11 cellular contexts compared by ENCODE assay signal in genomic region chr5:151270599-151270998, GRCh38. TPM values are rescaled to one million over a fixed set of nuclear protein-coding genes. Genes with fewer than 3 reads are reported as not detected.
A peak's percentile ranks its signal among the peaks of the same experiment; 100 is the strongest.
DNase-seq lines count a peak whose midpoint lies in the region; ATAC-seq, FAIRE-seq and TF ChIP-seq lines count a peak whose summit lies in the region.
"Had no signal": no experiment of that assay in that cellular context is flagged by ENCODE, and none has a peak within 500 bp of the region (broad histone marks: within the 10 kb centered on the region; RNA-seq: fewer than 3 reads in every experiment).

No MANE protein-coding gene starts in this region.

- H3K27ac ChIP-seq in HepG2 (ENCODE audit: extremely low read length, insufficient read depth, low read length), result no peak overlapping the region
- H3K27ac ChIP-seq: ovary had no signal

- in situ Hi-C loops in HepG2 (cut with HindIII; ENCODE audit: extremely low pct_ligation_motif_present, low pct_unique_long_range_greater_than_20kb), result no loop called here

- H3K4me3 Mint-ChIP-seq in Calu3 (ENCODE audit: low read depth, unreplicated experiment), result no peak overlapping the region

- no TSS peak for BruUV-seq in HepG2 (replicated peaks; lab: Mats Ljungman, UMichigan)
- BruUV-seq in Calu3 (replicated peaks; lab: Mats Ljungman, UMichigan), result no TSS peak

- H3K4me3 ChIP-seq in fibroblast of villous mesenchyme (ENCODE audit: low read depth, low read length) (no peak overlapping the region), HepG2 (replicated peaks in 1 of 3; ENCODE audit: insufficient read depth in 1 of 3, low read depth in 2 of 3, low read length in 3 of 3) (no peak overlapping the region)
- H3K4me3 ChIP-seq: ovary had no signal

- 66% methylated on average over 1 of the region's 1 CpG for WGBS in HepG2 (ENCODE audit: low lambda C conversion rate)

- H3K36me3 ChIP-seq in HepG2 (replicated peaks in 1 of 2; ENCODE audit: control insufficient read depth in 1 of 2, insufficient read depth in 2 of 2, low read length in 2 of 2), result peaks cover 9 to 24% of the 10 kb centered on the region in 2 experiments; a peak in 4 of 5 replicates
- H3K36me3 ChIP-seq: ovary had no signal

- no peak for FAIRE-seq in HepG2 (lab: Jason Lieb, UNC)

- POLR2A ChIA-PET in HepG2 (lab: Yijun Ruan, JAX), result interaction anchor here (1.2 kb wide), 1 partner anchor 18 kb away, joined by 6 read pairs; the partner anchor contains the start of gene GM2A

- TF ChIP-seq CTCF in fibroblast of villous mesenchyme (IDR thresholded peaks at IDR 0.05; ENCODE audit: insufficient read depth, low read depth, low read length), result no peak
- no peak for TF ChIP-seq CTCF in HepG2 (CRISPR knock-in tag; IDR thresholded peaks at IDR 0.05)
- no peak for TF ChIP-seq CTCF in Calu3 (IDR thresholded peaks at IDR 0.05; ENCODE audit: unreplicated experiment)

- no peaks in the 10 kb centered on the region for H3K9me3 ChIP-seq in HepG2 (ENCODE audit: low read length)
- H3K9me3 ChIP-seq: ovary had no signal

- no peak overlapping the region for H2AFZ ChIP-seq in HepG2 (ENCODE audit: low read length)

- no peak overlapping the region for H3K9ac ChIP-seq in HepG2 (ENCODE audit: insufficient read depth, low read depth, low read length)

- no peaks in the 10 kb centered on the region for H3K4me1 ChIP-seq in HepG2 (ENCODE audit: insufficient read depth, low read length)

- ATAC-seq in GM18499 (IDR thresholded peaks at IDR 0.05; ENCODE audit: insufficient read depth, unreplicated experiment) (peak; percentile 93), GM21360 (IDR thresholded peaks at IDR 0.05; ENCODE audit: unreplicated experiment) (peak; percentile 89), HG03159 (IDR thresholded peaks at IDR 0.05; ENCODE audit: unreplicated experiment) (peak; percentile 86), HepG2 (no peak)

- no peak for TF ChIP-seq POLR2A in HepG2 (IDR thresholded peaks at IDR 0.05; ENCODE audit: insufficient read depth in 1 of 2, low read depth in 2 of 2, low read length in 2 of 2)

- H3K4me1 Mint-ChIP-seq in Calu3 (ENCODE audit: low read depth, unreplicated experiment), result no peaks in the 10 kb centered on the region

- H3K27me3 Mint-ChIP-seq in Calu3 (ENCODE audit: unreplicated experiment), result no peaks in the 10 kb centered on the region

- no peaks in the 10 kb centered on the region for H3K36me3 Mint-ChIP-seq in Calu3 (ENCODE audit: insufficient read depth, unreplicated experiment)

- no peak for TF ChIP-seq RAD21 in HepG2 (CRISPR knock-in tag; IDR thresholded peaks at IDR 0.05)

- TF ChIP-seq EP300 in HepG2 (IDR thresholded peaks at IDR 0.05; ENCODE audit: low read depth in 2 of 2, low read length in 2 of 2) (no peak), HepG2 (CRISPR knock-in tag; IDR thresholded peaks at IDR 0.05; ENCODE audit: borderline replicate concordance) (no peak)

- no peaks in the 10 kb centered on the region for H3K27me3 ChIP-seq in HepG2 (ENCODE audit: control insufficient read depth in 1 of 2, insufficient read depth in 2 of 2, low read length in 2 of 2)
- H3K27me3 ChIP-seq: ovary had no signal

- no peak overlapping the region for H3K4me2 ChIP-seq in HepG2 (ENCODE audit: low read depth, low read length)

- CTCF ChIA-PET in HepG2 (lab: Yijun Ruan, JAX; ENCODE audit: low intra/inter-chr PET ratio, low total read pairs) (no interaction called here), Calu3 (lab: Charles Lee) (no interaction called here)

- DNase-seq in fibroblast of villous mesenchyme (ENCODE audit: low read depth) (peak; percentile 61), HepG2 (ENCODE audit: low spot score) (no peak), Calu3 (no peak), NCI-H1694 treated with DMSO at 0.1 percent for 48 hours (lab: John Stamatoyannopoulos, UW) (no peak), NCI-H774 (lab: John Stamatoyannopoulos, UW) (no peak)
- DNase-seq: activated CD4-positive, alpha-beta T cell treated with anti-CD3 and anti-CD28 coated beads for 1 hour; NCI-H187 treated with DMSO at 0.1 percent for 48 hours; ovary had no signal

- H3K27ac Mint-ChIP-seq in Calu3 (ENCODE audit: unreplicated experiment), result no peak overlapping the region

- H3K9me3 Mint-ChIP-seq in Calu3 (ENCODE audit: low read depth, unreplicated experiment), result no peaks in the 10 kb centered on the region

- intact Hi-C loops in HepG2 (cut with micrococcal nuclease; ENCODE audit: unreplicated experiment), result no loop called here
- intact Hi-C loops in Calu3 (cut with micrococcal nuclease; ENCODE audit: unreplicated experiment), result no loop called here

- H4K20me1 ChIP-seq in HepG2 (ENCODE audit: insufficient read depth, low read length), result no peaks in the 10 kb centered on the region

- no peaks in the 10 kb centered on the region for H3K79me2 ChIP-seq in HepG2 (ENCODE audit: insufficient read depth, low read length)

RNA-seq across cellular contexts. Expression of gene GM2A, which starts 17.6 kb away (rescaled TPM):
- total RNA-seq in fibroblast of villous mesenchyme (18.7 and 28.1 TPM in 2 replicates), HepG2 (2016; rRNA removed; fragmentation: Illumina TruSeq; extraction: Trizol) (16.6 and 29.6 TPM in 2 replicates), Calu3 (2022) (21.1 and 22.4 TPM in 2 replicates)
- total RNA-seq in HepG2 (2016; cell fraction: cytosol; rRNA removed; fragmentation: Illumina TruSeq; extraction: Trizol; ENCODE audit: low read depth), result 4.1 and 4.6 TPM in 2 replicates
- 17.1 and 30.7 TPM in 2 replicates for total RNA-seq in HepG2 (2016; cell fraction: insoluble cytoplasmic fraction; rRNA removed; fragmentation: Illumina TruSeq; extraction: Trizol)
- 11.9 and 12.6 TPM in 2 replicates for total RNA-seq in HepG2 (2016; cell fraction: membrane; rRNA removed; fragmentation: Illumina TruSeq; extraction: Trizol)
- 27.5 and 33.6 TPM in 2 replicates for total RNA-seq in HepG2 (2016; cell fraction: nucleus; rRNA removed; fragmentation: Illumina TruSeq; extraction: Trizol)
- polyA plus RNA-seq in HepG2 (2011; rRNA removed), result 12.9 and 14.6 TPM in 2 replicates
- polyA plus RNA-seq in HepG2 (2011; cell fraction: cytosol; rRNA removed), result 11.3 TPM in 2 replicates
- 3.9 and 5.2 TPM in 2 replicates for polyA plus RNA-seq in HepG2 (2011; cell fraction: nucleus; rRNA removed)
- polyA plus RNA-seq in HepG2 (2012), result 8.5 and 11.0 TPM in 2 replicates
- 3.8 TPM in 2 replicates for polyA plus RNA-seq in HepG2 (2016; cell fraction: cytosol; fragmentation: Illumina TruSeq; extraction: Trizol; ENCODE audit: low read depth)
- polyA plus RNA-seq in HepG2 (2016; cell fraction: insoluble cytoplasmic fraction; fragmentation: Illumina TruSeq; extraction: Trizol; ENCODE audit: low read depth), result 21.4 and 21.7 TPM in 2 replicates
- 9.6 and 10.8 TPM in 2 replicates for polyA plus RNA-seq in HepG2 (2016; cell fraction: membrane; fragmentation: Illumina TruSeq; extraction: Trizol; ENCODE audit: low read depth)
- 42.8 and 48.3 TPM in 2 replicates for polyA plus RNA-seq in HepG2 (2016; cell fraction: nucleus; fragmentation: Illumina TruSeq; extraction: Trizol; ENCODE audit: insufficient read depth, low read depth)
- polyA minus RNA-seq in HepG2 (2011; rRNA and poly(A)+ RNA removed; ENCODE audit: low replicate concordance), result 9.2 and 31.1 TPM in 2 replicates
- 12.1 and 12.7 TPM in 2 replicates for polyA minus RNA-seq in HepG2 (2011; cell fraction: cytosol; rRNA and poly(A)+ RNA removed)
- polyA minus RNA-seq in HepG2 (2011; cell fraction: nucleus; rRNA and poly(A)+ RNA removed), result 6.6 and 10.6 TPM in 2 replicates

RNA-seq across cellular contexts. Expression of gene SLC36A3, which starts 33.0 kb away (rescaled TPM):
- total RNA-seq in fibroblast of villous mesenchyme (not detected in 2 replicates), HepG2 (2016; rRNA removed; fragmentation: Illumina TruSeq; extraction: Trizol) (not detected in 2 replicates), Calu3 (2022) (not detected in 2 replicates)
- not detected in 2 replicates for total RNA-seq in HepG2 (2016; cell fraction: cytosol; rRNA removed; fragmentation: Illumina TruSeq; extraction: Trizol; ENCODE audit: low read depth)
- not detected in 2 replicates for total RNA-seq in HepG2 (2016; cell fraction: insoluble cytoplasmic fraction; rRNA removed; fragmentation: Illumina TruSeq; extraction: Trizol)
- not detected in 2 replicates for total RNA-seq in HepG2 (2016; cell fraction: membrane; rRNA removed; fragmentation: Illumina TruSeq; extraction: Trizol)
- total RNA-seq in HepG2 (2016; cell fraction: nucleus; rRNA removed; fragmentation: Illumina TruSeq; extraction: Trizol), result not detected in 2 replicates
- not detected in 2 replicates for polyA plus RNA-seq in HepG2 (2011; rRNA removed)
- not detected in 2 replicates for polyA plus RNA-seq in HepG2 (2011; cell fraction: cytosol; rRNA removed)
- polyA plus RNA-seq in HepG2 (2011; cell fraction: nucleus; rRNA removed), result not detected in 2 replicates
- not detected in 2 replicates for polyA plus RNA-seq in HepG2 (2012)
- not detected in 2 replicates for polyA plus RNA-seq in HepG2 (2016; cell fraction: cytosol; fragmentation: Illumina TruSeq; extraction: Trizol; ENCODE audit: low read depth)
- not detected in 2 replicates for polyA plus RNA-seq in HepG2 (2016; cell fraction: insoluble cytoplasmic fraction; fragmentation: Illumina TruSeq; extraction: Trizol; ENCODE audit: low read depth)
- polyA plus RNA-seq in HepG2 (2016; cell fraction: membrane; fragmentation: Illumina TruSeq; extraction: Trizol; ENCODE audit: low read depth), result not detected in 2 replicates
- polyA plus RNA-seq in HepG2 (2016; cell fraction: nucleus; fragmentation: Illumina TruSeq; extraction: Trizol; ENCODE audit: insufficient read depth, low read depth), result not detected in 2 replicates
- not detected in 2 replicates for polyA minus RNA-seq in HepG2 (2011; rRNA and poly(A)+ RNA removed; ENCODE audit: low replicate concordance)
- not detected in 2 replicates for polyA minus RNA-seq in HepG2 (2011; cell fraction: cytosol; rRNA and poly(A)+ RNA removed)
- polyA minus RNA-seq in HepG2 (2011; cell fraction: nucleus; rRNA and poly(A)+ RNA removed), result not detected in 2 replicates
- total RNA-seq: ovary had no signal
- polyA plus RNA-seq: ovary had no signal

RNA-seq across cellular contexts. Expression of gene CCDC69, which starts 46.7 kb away (rescaled TPM):
- total RNA-seq in fibroblast of villous mesenchyme, result 3.0 and 3.2 TPM in 2 replicates
- total RNA-seq in HepG2 (2016; rRNA removed; fragmentation: Illumina TruSeq; extraction: Trizol), result 45.2 and 46.3 TPM in 2 replicates
- total RNA-seq in HepG2 (2016; cell fraction: cytosol; rRNA removed; fragmentation: Illumina TruSeq; extraction: Trizol; ENCODE audit: low read depth), result 55.5 and 59.1 TPM in 2 replicates
- 40.1 and 44.9 TPM in 2 replicates for total RNA-seq in HepG2 (2016; cell fraction: insoluble cytoplasmic fraction; rRNA removed; fragmentation: Illumina TruSeq; extraction: Trizol)
- total RNA-seq in HepG2 (2016; cell fraction: membrane; rRNA removed; fragmentation: Illumina TruSeq; extraction: Trizol), result 122 and 135 TPM in 2 replicates
- 20.8 and 25.7 TPM in 2 replicates for total RNA-seq in HepG2 (2016; cell fraction: nucleus; rRNA removed; fragmentation: Illumina TruSeq; extraction: Trizol)
- polyA plus RNA-seq in HepG2 (2011; rRNA removed), result 12.2 and 14.4 TPM in 2 replicates
- polyA plus RNA-seq in HepG2 (2011; cell fraction: cytosol; rRNA removed), result 10.9 and 17.9 TPM in 2 replicates
- polyA plus RNA-seq in HepG2 (2011; cell fraction: nucleus; rRNA removed), result 5.2 and 8.5 TPM in 2 replicates
- polyA plus RNA-seq in HepG2 (2012), result 11.3 and 12.9 TPM in 2 replicates
- polyA plus RNA-seq in HepG2 (2016; cell fraction: cytosol; fragmentation: Illumina TruSeq; extraction: Trizol; ENCODE audit: low read depth), result 76.9 and 83.3 TPM in 2 replicates
- polyA plus RNA-seq in HepG2 (2016; cell fraction: insoluble cytoplasmic fraction; fragmentation: Illumina TruSeq; extraction: Trizol; ENCODE audit: low read depth), result 49.2 and 57.5 TPM in 2 replicates
- polyA plus RNA-seq in HepG2 (2016; cell fraction: membrane; fragmentation: Illumina TruSeq; extraction: Trizol; ENCODE audit: low read depth), result 129 and 152 TPM in 2 replicates
- 30.6 and 33.2 TPM in 2 replicates for polyA plus RNA-seq in HepG2 (2016; cell fraction: nucleus; fragmentation: Illumina TruSeq; extraction: Trizol; ENCODE audit: insufficient read depth, low read depth)
- polyA minus RNA-seq in HepG2 (2011; rRNA and poly(A)+ RNA removed; ENCODE audit: low replicate concordance), result 0.35 and 14.2 TPM in 2 replicates
- 5.0 and 5.8 TPM in 2 replicates for polyA minus RNA-seq in HepG2 (2011; cell fraction: cytosol; rRNA and poly(A)+ RNA removed)
- 6.7 and 12.7 TPM in 2 replicates for polyA minus RNA-seq in HepG2 (2011; cell fraction: nucleus; rRNA and poly(A)+ RNA removed)
- 0.69 and 1.0 TPM in 2 replicates for total RNA-seq in Calu3 (2022)
